ENCODE assay signal across 13 cellular contexts in genomic region chr17:8611135-8611534, GRCh38. TPM values are rescaled to one million over a fixed set of nuclear protein-coding genes. Genes with fewer than 3 reads are reported as not detected.
DNase-seq lines count a peak whose midpoint lies in the region; ATAC-seq and TF ChIP-seq lines count a peak whose summit lies in the region.
"Had no signal": no experiment of that assay in that cellular context is flagged by ENCODE, and none has a peak within 500 bp of the region (broad histone marks: within the 10 kb centered on the region; RNA-seq: fewer than 3 reads in every experiment).

No MANE protein-coding gene starts in this region.

- H3K27ac ChIP-seq in aorta (ENCODE audit: low read depth in 1 of 2, low read length in 2 of 2): peak overlapping the region; percentile 90 to 91
- H3K27ac ChIP-seq: 22Rv1 had no signal

- peaks cover 35% of the 10 kb centered on the region for H3K36me3 Mint-ChIP-seq in mesothelial cell of epicardium

- H3K27ac Mint-ChIP-seq in mesothelial cell of epicardium: peak overlapping the region; percentile 76
- H3K27ac Mint-ChIP-seq: activated naive CD8-positive, alpha-beta T cell treated with anti-CD3 and anti-CD28 coated beads, Interleukin-2, amount 10 ng/mL, durations not matched to agents 7 days and 5 days had no signal

- no peaks in the 10 kb centered on the region for H3K27me3 ChIP-seq in aorta (ENCODE audit: control insufficient read depth in 1 of 2, insufficient read depth in 2 of 2, low read length in 1 of 2)

- 3 to 4% methylated on average over 2 of the region's 2 CpGs for WGBS in aorta, 2 donors

- peak overlapping the region; percentile 0 for H3K4me3 Mint-ChIP-seq in mesothelial cell of epicardium
- H3K4me3 Mint-ChIP-seq: activated naive CD8-positive, alpha-beta T cell treated with anti-CD3 and anti-CD28 coated beads, Interleukin-2, amount 10 ng/mL, durations not matched to agents 7 days and 5 days had no signal

- H3K9me3 Mint-ChIP-seq in mesothelial cell of epicardium: peaks cover 16% of the 10 kb centered on the region

- peaks cover 5 to 8% of the 10 kb centered on the region in 2 donors for H3K4me1 ChIP-seq in aorta (ENCODE audit: control insufficient read depth in 1 of 2, insufficient read depth in 2 of 2, low read length in 2 of 2)

- TF ChIP-seq CTCF in mesothelial cell of epicardium (IDR thresholded peaks at IDR 0.05; ENCODE audit: unreplicated experiment): no peak

- DNase-seq in NCI-H446 treated with DMSO at 0.1 percent for 48 hours (lab: John Stamatoyannopoulos, UW) (peak; percentile 10), NCI-H446 (lab: John Stamatoyannopoulos, UW) (no peak), fibroblast of gingiva (ENCODE audit: low read depth) (peak; percentile 88), mesothelial cell of epicardium (ENCODE audit: low spot score in 2 of 2, unreplicated experiment in 2 of 2) (no peak), aorta (no peak)
- no peak for DNase-seq in stimulated activated CD4-positive, alpha-beta T cell treated with anti-CD3 and anti-CD28 coated beads, Interleukin-4, amount 100 ng/mL, for 24 hours
- DNase-seq: activated naive CD8-positive, alpha-beta T cell treated with anti-CD3 and anti-CD28 coated beads, Interleukin-2, amount 10 ng/mL, durations not matched to agents 7 days and 5 days; DMS 273 treated with DMSO at 0.1 percent for 48 hours; NCI-H1417; NCI-H526 had no signal

- no peaks in the 10 kb centered on the region for H3K27me3 Mint-ChIP-seq in mesothelial cell of epicardium (ENCODE audit: low read depth)

- H3K4me3 ChIP-seq in aorta (ENCODE audit: low read length in 2 of 2): peak overlapping the region; percentile 32 to 33

- ATAC-seq in aorta (ENCODE audit: low FRiP score) (peak; percentile 63), HG02981 (IDR thresholded peaks at IDR 0.05; ENCODE audit: unreplicated experiment) (no peak), GM18867 (IDR thresholded peaks at IDR 0.05; ENCODE audit: unreplicated experiment) (no peak)

- intact Hi-C loops in aorta (cut with DNase I): loop anchor here in 1 of 2 donors (5.0 kb wide), 1 partner anchor 34 kb away; no protein-coding TSS in a partner anchor

- H3K4me1 Mint-ChIP-seq in mesothelial cell of epicardium: peaks cover 57% of the 10 kb centered on the region
- H3K4me1 Mint-ChIP-seq: activated naive CD8-positive, alpha-beta T cell treated with anti-CD3 and anti-CD28 coated beads, Interleukin-2, amount 10 ng/mL, durations not matched to agents 7 days and 5 days had no signal

- H3K36me3 ChIP-seq in aorta (ENCODE audit: control insufficient read depth in 1 of 2, insufficient read depth in 2 of 2, low read length in 1 of 2): peaks cover 0 to 2% of the 10 kb centered on the region in 2 donors

- H3K9me3 ChIP-seq in aorta (ENCODE audit: control insufficient read depth, low read length): no peaks in the 10 kb centered on the region

RNA-seq across cellular contexts. Expression of gene MYH10, which starts 19.4 kb away (rescaled TPM):
- total RNA-seq in mesothelial cell of epicardium (308 to 328 TPM (median 312 TPM) in 3 replicates), aorta (1,000 to 10,000 TPM; 1,394 to 1,963 TPM)
- 100 to 1,000 TPM; 205 to 244 TPM for polyA plus RNA-seq in aorta

Comparison
In these comparisons a context has a peak if more than half of its experiments do, and no peak if none do; other contexts are left out.
1. DNase-seq: peak in NCI-H446 treated with DMSO at 0.1 percent for 48 hours (single experiment) and fibroblast of gingiva (single experiment); none in NCI-H446 (0 of 2), mesothelial cell of epicardium (0 of 2), aorta (0 of 2) and stimulated activated CD4-positive, alpha-beta T cell treated with anti-CD3 and anti-CD28 coated beads, Interleukin-4, amount 100 ng/mL, for 24 hours (single experiment).